In genomic region chr1:17241091-17242074, GRCh38 we compare ENCODE assay signal across 9 cellular contexts. TPM values are rescaled to one million over a fixed set of nuclear protein-coding genes. Genes with fewer than 3 reads are reported as not detected.
"Had no signal": no experiment of that assay in that cellular context is flagged by ENCODE, and none has a peak within 500 bp of the region (broad histone marks: within the 10 kb centered on the region; RNA-seq: fewer than 3 reads in every experiment).

No MANE protein-coding gene starts in this region.

RNA-seq across cellular contexts. Expression of gene PADI3, which starts 7.5 kb away (rescaled TPM):
- total RNA-seq: activated CD4-positive, alpha-beta memory T cell treated with anti-CD3 and anti-CD28 coated beads for 36 hours; activated CD4-positive, alpha-beta T cell treated with anti-CD3 and anti-CD28 coated beads, Interleukin-2, amount 10 ng/mL, durations not matched to agents 7 days and 5 days; activated CD8-positive, alpha-beta memory T cell treated with anti-CD3 and anti-CD28 coated beads for 36 hours; activated naive CD4-positive, alpha-beta T cell treated with anti-CD3 and anti-CD28 coated beads for 36 hours; activated naive CD8-positive, alpha-beta T cell treated with anti-CD3 and anti-CD28 coated beads for 36 hours; activated T-helper 17 cell treated with anti-CD3 and anti-CD28 coated beads, Interleukin-2, amount 50 U/mL, for 72 hours; T-cell had no signal
- polyA plus RNA-seq: adipose tissue, cardiac muscle cell had no signal

RNA-seq across cellular contexts. Expression of gene PADI1, which starts 36.5 kb away (rescaled TPM):
- total RNA-seq: activated CD4-positive, alpha-beta memory T cell treated with anti-CD3 and anti-CD28 coated beads for 36 hours; activated CD4-positive, alpha-beta T cell treated with anti-CD3 and anti-CD28 coated beads, Interleukin-2, amount 10 ng/mL, durations not matched to agents 7 days and 5 days; activated CD8-positive, alpha-beta memory T cell treated with anti-CD3 and anti-CD28 coated beads for 36 hours; activated naive CD4-positive, alpha-beta T cell treated with anti-CD3 and anti-CD28 coated beads for 36 hours; activated naive CD8-positive, alpha-beta T cell treated with anti-CD3 and anti-CD28 coated beads for 36 hours; activated T-helper 17 cell treated with anti-CD3 and anti-CD28 coated beads, Interleukin-2, amount 50 U/mL, for 72 hours; T-cell had no signal
